9 cellular contexts compared by ENCODE assay signal in the genomic region with DNA sequence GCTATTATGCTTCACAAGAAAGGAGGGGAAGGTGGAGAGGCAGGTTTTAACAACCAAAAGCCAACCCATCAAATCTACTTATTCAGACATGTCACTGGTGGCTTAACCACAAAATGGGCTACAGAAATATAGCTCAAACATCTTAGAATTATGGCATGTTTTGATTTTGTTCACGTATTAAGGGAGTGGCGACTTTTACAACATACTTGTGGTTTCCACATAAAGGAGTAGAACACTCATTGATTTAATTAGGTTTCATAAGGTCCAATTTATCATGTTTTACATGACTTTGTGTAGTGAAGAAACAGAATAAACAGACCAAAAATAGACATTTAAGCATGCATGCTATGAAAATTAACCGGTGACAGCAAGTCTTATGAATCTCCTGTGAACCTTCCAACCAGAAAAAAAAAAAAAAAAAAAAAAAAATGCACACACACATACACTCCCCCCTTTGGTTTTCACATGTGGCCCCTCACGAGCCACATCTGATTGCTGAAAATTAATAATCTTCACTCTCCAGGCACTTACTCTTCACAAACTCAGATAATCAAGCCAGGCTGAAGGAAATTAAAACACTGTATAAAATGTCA. TPM values are rescaled to one million over a fixed set of nuclear protein-coding genes. Genes with fewer than 3 reads are reported as not detected.
DNase-seq lines count a peak whose midpoint lies in the region; ATAC-seq and TF ChIP-seq lines count a peak whose summit lies in the region.
"Had no signal": no experiment of that assay in that cellular context is flagged by ENCODE, and none has a peak within 500 bp of the region (broad histone marks: within the 10 kb centered on the region; RNA-seq: fewer than 3 reads in every experiment).

No MANE protein-coding gene starts in this region.

- H3K4me3 ChIP-seq in HCT116 (replicated peaks in 1 of 2; ENCODE audit: low read depth in 1 of 2, low read length in 2 of 2) = peak overlapping the region in 1 of 2 experiments; percentile 44; a peak in 2 of 4 replicates
- no peak overlapping the region for H3K4me3 ChIP-seq in fibroblast of villous mesenchyme (ENCODE audit: low read depth, low read length)
- no peak overlapping the region for H3K4me3 ChIP-seq in spleen

- intact Hi-C loops in HCT116 (cut with micrococcal nuclease) (loop anchor here (5.0 to 10.0 kb wide), 2 partner anchors 144 to 786 kb away; no protein-coding TSS in a partner anchor), spleen (cut with DNase I; ENCODE audit: low total_unique reads) (no loop called here), left ventricle myocardium superior (cut with micrococcal nuclease) (no loop called here)
- intact Hi-C loops in activated T-helper 2 cell treated with anti-CD3 and anti-CD28 coated beads, Interferon-gamma antibody, Interleukin-2, Interleukin-4, amounts not matched to agents 10 μg/mL and 5 μg/mL and 100 μg/mL, durations not matched to agents 14 hours and 24 hours and 36 hours (cut with micrococcal nuclease) = no loop called here

- H3K36me3 Mint-ChIP-seq in activated T-helper 2 cell treated with anti-CD3 and anti-CD28 coated beads, Interferon-gamma antibody, Interleukin-2, Interleukin-4, amounts not matched to agents 10 μg/mL and 5 μg/mL and 100 μg/mL, durations not matched to agents 14 hours and 24 hours and 36 hours (ENCODE audit: low read depth) = no peaks in the 10 kb centered on the region

- H3K9me2 ChIP-seq in HCT116 (ENCODE audit: insufficient read depth) = no peaks in the 10 kb centered on the region

- peak overlapping the region; percentile 44 for H3K9ac ChIP-seq in HCT116 (ENCODE audit: low read length)

- H3K4me2 ChIP-seq in HCT116 (ENCODE audit: low read length) = peak overlapping the region; percentile 76

- H3K79me2 ChIP-seq in HCT116 (ENCODE audit: insufficient read depth, low read length) = no peaks in the 10 kb centered on the region

- CTCF ChIA-PET in HCT116 (lab: Charles Lee) = no interaction called here

- no TSS peak for BruUV-seq in HCT116 (replicated peaks; lab: Mats Ljungman, UMichigan)

- ATAC-seq in HCT116 (peak; percentile 21), left ventricle myocardium superior (no peak), HG03039 (IDR thresholded peaks at IDR 0.05; ENCODE audit: unreplicated experiment) (no peak)

- no peak overlapping the region for H3K27ac Mint-ChIP-seq in activated T-helper 2 cell treated with anti-CD3 and anti-CD28 coated beads, Interferon-gamma antibody, Interleukin-2, Interleukin-4, amounts not matched to agents 10 μg/mL and 5 μg/mL and 100 μg/mL, durations not matched to agents 14 hours and 24 hours and 36 hours

- H3K4me3 Mint-ChIP-seq in activated T-helper 2 cell treated with anti-CD3 and anti-CD28 coated beads, Interferon-gamma antibody, Interleukin-2, Interleukin-4, amounts not matched to agents 10 μg/mL and 5 μg/mL and 100 μg/mL, durations not matched to agents 14 hours and 24 hours and 36 hours (ENCODE audit: low read depth) = no peak overlapping the region

- POLR2A ChIA-PET in HCT116 (lab: Charles Lee) = interaction anchor here (1.1 kb wide), 1 partner anchor 8 kb away, joined by 4 read pairs; no protein-coding TSS in a partner anchor

- no peaks in the 10 kb centered on the region for H3K4me1 Mint-ChIP-seq in activated T-helper 2 cell treated with anti-CD3 and anti-CD28 coated beads, Interferon-gamma antibody, Interleukin-2, Interleukin-4, amounts not matched to agents 10 μg/mL and 5 μg/mL and 100 μg/mL, durations not matched to agents 14 hours and 24 hours and 36 hours (ENCODE audit: low read depth)

- TF ChIP-seq CTCF in HCT116 (IDR thresholded peaks at IDR 0.05 in 2 of 3, conservative IDR thresholded peaks at IDR 0.05 in 1 of 3; ENCODE audit: borderline replicate concordance in 1 of 3, insufficient read depth in 1 of 3, low read depth in 2 of 3, low read length in 2 of 3) (no peak), fibroblast of villous mesenchyme (IDR thresholded peaks at IDR 0.05; ENCODE audit: insufficient read depth, low read depth, low read length) (no peak), spleen (IDR thresholded peaks at IDR 0.05 in 8 of 11, conservative IDR thresholded peaks at IDR 0.05 in 3 of 11) (no peak)

- no peaks in the 10 kb centered on the region for H3K9me3 Mint-ChIP-seq in activated T-helper 2 cell treated with anti-CD3 and anti-CD28 coated beads, Interferon-gamma antibody, Interleukin-2, Interleukin-4, amounts not matched to agents 10 μg/mL and 5 μg/mL and 100 μg/mL, durations not matched to agents 14 hours and 24 hours and 36 hours

- H3K9me3 ChIP-seq in HCT116 (ENCODE audit: control insufficient read depth in 1 of 2, insufficient read depth in 1 of 2, low read depth in 1 of 2, low read length in 2 of 2) (no peaks in the 10 kb centered on the region), spleen (no peaks in the 10 kb centered on the region)

- H3K4me1 ChIP-seq in HCT116 (ENCODE audit: control insufficient read depth in 1 of 2, insufficient read depth in 2 of 2, low read length in 2 of 2) (peaks cover 65 to 75% of the 10 kb centered on the region in 2 experiments), spleen (peaks cover 5 to 97% (median 37%) of the 10 kb centered on the region in 6 donors)

- TF ChIP-seq RAD21 in HCT116 (IDR thresholded peaks at IDR 0.05; ENCODE audit: low read depth) = no peak

- peaks cover 5% of the 10 kb centered on the region for H3K27me3 Mint-ChIP-seq in activated T-helper 2 cell treated with anti-CD3 and anti-CD28 coated beads, Interferon-gamma antibody, Interleukin-2, Interleukin-4, amounts not matched to agents 10 μg/mL and 5 μg/mL and 100 μg/mL, durations not matched to agents 14 hours and 24 hours and 36 hours (ENCODE audit: low read depth)

- RAD21 ChIA-PET in HCT116 (lab: Charles Lee; ENCODE audit: low non-redundant PET in 1 of 2, low total read pairs in 2 of 2, uncharacterized antibody in 2 of 2, unreplicated experiment in 2 of 2) = interaction anchor here (0.8 to 1.0 kb wide), 3 partner anchors 8 to 452 kb away, joined by 3 to 8 read pairs (median 5); no protein-coding TSS in a partner anchor

- no peak for DNase-seq in HCT116 (ENCODE audit: low read depth, low spot score)
- DNase-seq in fibroblast of villous mesenchyme (ENCODE audit: low read depth) = peak; percentile 90
- no peak for DNase-seq in spleen
- DNase-seq in activated T-helper 2 cell treated with anti-CD3 and anti-CD28 coated beads, Interferon-gamma antibody, Interleukin-2, Interleukin-4, amounts not matched to agents 10 μg/mL and 5 μg/mL and 100 μg/mL, durations not matched to agents 14 hours and 24 hours and 36 hours (ENCODE audit: low spot score) = no peak
- no peak for DNase-seq in NCI-H1694 (lab: John Stamatoyannopoulos, UW)
- no peak for DNase-seq in left ventricle myocardium superior
- DNase-seq: RPMI8226 had no signal

- TF ChIP-seq POLR2A in HCT116 (IDR thresholded peaks at IDR 0.05; ENCODE audit: borderline replicate concordance, extremely low read depth, insufficient read depth, insufficient read length) (no peak), Raji (IDR thresholded peaks at IDR 0.05; ENCODE audit: insufficient read depth, low read depth, low read length) (peak; percentile 41; the same call in 1 of the 2 replicates), spleen (IDR thresholded peaks at IDR 0.05) (no peak)

- H3K27ac ChIP-seq in HCT116 (ENCODE audit: low read depth, low read length) (peak overlapping the region; percentile 79; the same call in 1 of the 2 replicates), spleen (peak overlapping the region in 5 of 8 donors; percentile 32 to 92 (median 47))

- H3K27me3 ChIP-seq in HCT116 (ENCODE audit: insufficient read depth, low read length) (no peaks in the 10 kb centered on the region), spleen (replicated peaks in 1 of 7) (peaks cover 0 to 63% (median 7%) of the 10 kb centered on the region in 7 donors)

- H4K20me1 ChIP-seq in HCT116 (ENCODE audit: insufficient read depth) = no peaks in the 10 kb centered on the region

- no peak overlapping the region for H2AFZ ChIP-seq in HCT116 (ENCODE audit: low read depth, low read length, poor library complexity, severe bottlenecking)

- 44 to 55% (median 53%) methylated on average over 4 of the region's 4 CpGs for WGBS in spleen, 5 donors

- H3K36me3 ChIP-seq in HCT116 (ENCODE audit: control insufficient read depth in 1 of 2, insufficient read depth in 2 of 2, low read length in 2 of 2) = no peaks in the 10 kb centered on the region
- H3K36me3 ChIP-seq in spleen = no peaks in the 10 kb centered on the region

TF ChIP-seq in HCT116, 20 proteins besides CTCF, POLR2A, EP300 and RAD21 (continues in another document):
- TF ChIP-seq SP1 (IDR thresholded peaks at IDR 0.05; ENCODE audit: low read depth) (peak; percentile 53), SIN3A (IDR thresholded peaks at IDR 0.05; ENCODE audit: low read depth) (peak; percentile 35; the same call in 1 of the 2 replicates), YY1 (IDR thresholded peaks at IDR 0.05; ENCODE audit: extremely low read depth, insufficient replicate concordance, low read depth, low read length) (no peak), CEBPB (IDR thresholded peaks at IDR 0.05; ENCODE audit: low read depth) (0 out of 2 replicates have a peak, but pooled peaks have one; percentile 39), POLR2AphosphoS5 (IDR thresholded peaks at IDR 0.05; ENCODE audit: low read depth, low read length) (no peak), EZH2phosphoT487 (IDR thresholded peaks at IDR 0.05; ENCODE audit: borderline replicate concordance) (no peak)
- TF ChIP-seq, protein P1, sequence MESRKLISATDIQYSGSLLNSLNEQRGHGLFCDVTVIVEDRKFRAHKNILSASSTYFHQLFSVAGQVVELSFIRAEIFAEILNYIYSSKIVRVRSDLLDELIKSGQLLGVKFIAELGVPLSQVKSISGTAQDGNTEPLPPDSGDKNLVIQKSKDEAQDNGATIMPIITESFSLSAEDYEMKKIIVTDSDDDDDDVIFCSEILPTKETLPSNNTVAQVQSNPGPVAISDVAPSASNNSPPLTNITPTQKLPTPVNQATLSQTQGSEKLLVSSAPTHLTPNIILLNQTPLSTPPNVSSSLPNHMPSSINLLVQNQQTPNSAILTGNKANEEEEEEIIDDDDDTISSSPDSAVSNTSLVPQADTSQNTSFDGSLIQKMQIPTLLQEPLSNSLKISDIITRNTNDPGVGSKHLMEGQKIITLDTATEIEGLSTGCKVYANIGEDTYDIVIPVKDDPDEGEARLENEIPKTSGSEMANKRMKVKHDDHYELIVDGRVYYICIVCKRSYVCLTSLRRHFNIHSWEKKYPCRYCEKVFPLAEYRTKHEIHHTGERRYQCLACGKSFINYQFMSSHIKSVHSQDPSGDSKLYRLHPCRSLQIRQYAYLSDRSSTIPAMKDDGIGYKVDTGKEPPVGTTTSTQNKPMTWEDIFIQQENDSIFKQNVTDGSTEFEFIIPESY (IDR thresholded peaks at IDR 0.05; ENCODE audit: extremely low read depth, insufficient replicate concordance, low read length) = no peak

RNA-seq across cellular contexts. Expression of a gene that starts 5.4 kb away (rescaled TPM):
- total RNA-seq in HCT116 (2021; ENCODE audit: unreplicated experiment) (5.6 TPM), fibroblast of villous mesenchyme (2.6 and 8.4 TPM in 2 replicates), spleen (10 to 100 TPM in 5 of 7 donors, 1 to 10 TPM in 2; 7.7 to 14.4 (median 10.9) TPM), left ventricle myocardium superior (18.2 TPM)
- 2.3 and 2.7 TPM in 2 replicates for polyA plus RNA-seq in HCT116 (2012)
- polyA plus RNA-seq in spleen = 1 to 10 TPM; 5.8 to 9.9 (median 6.9) TPM
- total RNA-seq in activated T-helper 2 cell treated with anti-CD3 and anti-CD28 coated beads, Interferon-gamma antibody, Interleukin-2, Interleukin-4, amounts not matched to agents 10 μg/mL and 5 μg/mL and 100 μg/mL, durations not matched to agents 14 hours and 24 hours and 36 hours = not detected in 2 replicates
